In the genomic region with DNA sequence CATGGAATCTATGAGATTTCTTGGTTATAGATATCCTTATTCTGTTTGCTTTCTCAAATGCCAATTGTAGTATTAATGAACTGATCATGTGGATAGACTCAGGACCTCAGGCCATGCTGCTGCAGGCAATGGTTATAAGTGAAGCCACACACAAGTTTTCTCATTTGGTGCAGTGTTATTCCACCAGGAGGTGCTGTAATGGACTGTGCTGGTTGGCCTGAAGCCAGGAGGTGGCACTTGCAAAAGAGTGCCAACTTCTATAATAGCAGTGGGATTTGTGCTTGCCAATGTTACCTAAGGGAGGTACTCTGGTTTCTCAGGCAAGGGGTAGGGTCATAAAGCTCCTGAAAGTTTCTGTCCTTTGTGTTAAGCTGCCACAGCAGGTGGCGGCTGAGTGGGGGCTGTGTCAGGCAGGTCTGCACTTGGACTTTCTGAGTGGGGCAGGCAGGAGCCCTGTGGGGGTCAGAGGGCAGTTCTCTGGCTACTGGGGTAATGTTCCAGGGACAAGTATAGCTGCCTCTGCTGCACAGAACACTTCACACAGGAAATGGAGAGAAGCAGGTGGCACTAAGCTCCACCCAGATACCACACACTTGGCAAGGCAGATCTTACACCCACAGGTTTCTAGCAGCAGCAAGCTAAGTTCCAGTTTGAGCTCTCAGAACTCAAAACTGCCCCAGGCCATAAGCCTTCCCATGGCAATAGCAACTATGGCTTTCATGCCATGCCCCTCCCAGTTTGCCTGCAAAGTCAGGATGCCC, we compare ENCODE assay signal across 9 cellular contexts.
DNase-seq lines count a peak whose midpoint lies in the region; ATAC-seq and TF ChIP-seq lines count a peak whose summit lies in the region.
"Had no signal": no experiment of that assay in that cellular context is flagged by ENCODE, and none has a peak within 500 bp of the region (broad histone marks: within the 10 kb centered on the region; RNA-seq: fewer than 3 reads in every experiment).

No MANE protein-coding gene starts in this region.

- no peaks in the 10 kb centered on the region for H3K27me3 ChIP-seq in hepatocyte

- H3K4me3 Mint-ChIP-seq in natural killer cell, result peak overlapping the region; percentile 66
- H3K4me3 Mint-ChIP-seq: activated naive CD4-positive, alpha-beta T cell treated with anti-CD3 and anti-CD28 coated beads, Interleukin-2, amount 50 U/mL, for 24 hours had no signal

- H3K9me3 Mint-ChIP-seq in natural killer cell, result peaks cover 0 to 7% of the 10 kb centered on the region in 2 donors
- H3K9me3 Mint-ChIP-seq: activated naive CD4-positive, alpha-beta T cell treated with anti-CD3 and anti-CD28 coated beads, Interleukin-2, amount 50 U/mL, for 24 hours had no signal

- H3K9me2 ChIP-seq in hepatocyte (replicated peaks; ENCODE audit: insufficient read depth), result no peaks in the 10 kb centered on the region

- no peaks in the 10 kb centered on the region for H3K79me2 ChIP-seq in hepatocyte

- peak overlapping the region; percentile 64 to 80 for H3K27ac Mint-ChIP-seq in natural killer cell
- H3K27ac Mint-ChIP-seq: activated naive CD4-positive, alpha-beta T cell treated with anti-CD3 and anti-CD28 coated beads, Interleukin-2, amount 50 U/mL, for 24 hours had no signal

- no peak overlapping the region for H2AFZ ChIP-seq in hepatocyte

- intact Hi-C loops in natural killer cell (cut with micrococcal nuclease), result no loop called here

- H3K36me3 Mint-ChIP-seq in natural killer cell, result no peaks in the 10 kb centered on the region
- H3K36me3 Mint-ChIP-seq: activated naive CD4-positive, alpha-beta T cell treated with anti-CD3 and anti-CD28 coated beads, Interleukin-2, amount 50 U/mL, for 24 hours had no signal

- H3K4me2 ChIP-seq in hepatocyte, result no peak overlapping the region

- TF ChIP-seq CTCF in 22Rv1 (IDR thresholded peaks at IDR 0.05) (peak; percentile 73), natural killer cell (IDR thresholded peaks at IDR 0.05) (no peak), hepatocyte (IDR thresholded peaks at IDR 0.05; ENCODE audit: poor library complexity) (no peak)

- DNase-seq in NCI-H69 (lab: John Stamatoyannopoulos, UW) (peak; percentile 66), natural killer cell (peak; percentile 17), hepatocyte (ENCODE audit: low spot score) (no peak), NCI-H1436 treated with DMSO at 0.1 percent for 48 hours (lab: John Stamatoyannopoulos, UW) (no peak)
- DNase-seq in activated CD4-positive, alpha-beta T cell treated with anti-CD3 and anti-CD28 coated beads, Interleukin-2, amount 50 U/mL, for 48 hours, result no peak

- H3K27me3 Mint-ChIP-seq in natural killer cell (ENCODE audit: low read depth in 2 of 2), result no peaks in the 10 kb centered on the region
- H3K27me3 Mint-ChIP-seq: activated naive CD4-positive, alpha-beta T cell treated with anti-CD3 and anti-CD28 coated beads, Interleukin-2, amount 50 U/mL, for 24 hours had no signal

- H3K36me3 ChIP-seq in hepatocyte (replicated peaks; ENCODE audit: insufficient read depth, low read depth), result no peaks in the 10 kb centered on the region

- peak; percentile 98 for ATAC-seq in GM18868 (IDR thresholded peaks at IDR 0.05; ENCODE audit: unreplicated experiment)
- ATAC-seq in HG02943 (IDR thresholded peaks at IDR 0.05; ENCODE audit: low read depth, unreplicated experiment), result peak; percentile 94
- peak; percentile 77 to 93 (median 88) for ATAC-seq in natural killer cell

- H4K20me1 ChIP-seq in hepatocyte (ENCODE audit: insufficient read depth, poor library complexity, severe bottlenecking), result no peaks in the 10 kb centered on the region

- no peaks in the 10 kb centered on the region for H3K4me1 ChIP-seq in hepatocyte (ENCODE audit: insufficient read depth)

- 80% methylated on average over 1 of the region's 1 CpG for WGBS in hepatocyte (ENCODE audit: low lambda C conversion rate, missing lambda C conversion rate)

- no peak overlapping the region for H3K4me3 ChIP-seq in hepatocyte

- H3K27ac ChIP-seq in 22Rv1 (peak overlapping the region; percentile 91), hepatocyte (no peak overlapping the region)

- no peaks in the 10 kb centered on the region for H3K9me3 ChIP-seq in hepatocyte (ENCODE audit: low read depth)

- peaks cover 16 to 20% of the 10 kb centered on the region in 2 donors for H3K4me1 Mint-ChIP-seq in natural killer cell

Comparison
In these comparisons a context has a peak if more than half of its experiments do, and no peak if none do; other contexts are left out.
1. DNase-seq: peak in NCI-H69 (single experiment) and natural killer cell (single experiment); none in hepatocyte (single experiment), activated CD4-positive, alpha-beta T cell treated with anti-CD3 and anti-CD28 coated beads, Interleukin-2, amount 50 U/mL, for 48 hours (0 of 2) and NCI-H1436 treated with DMSO at 0.1 percent for 48 hours (single experiment).
2. Peak in every context shown above with its lines, with median percentiles within 50 percentile points of each other: ATAC-seq.